8 cellular contexts compared by ENCODE assay signal in genomic region chr19:40465781-40466218, GRCh38. TPM values are rescaled to one million over a fixed set of nuclear protein-coding genes. Genes with fewer than 3 reads are reported as not detected.
DNase-seq lines count a peak whose midpoint lies in the region; ATAC-seq and TF ChIP-seq lines count a peak whose summit lies in the region.

No MANE protein-coding gene starts in this region.

- peaks cover 25% of the 10 kb centered on the region for H3K4me1 Mint-ChIP-seq in activated naive CD8-positive, alpha-beta T cell (ENCODE audit: low read depth)

- peak overlapping the region; percentile 97 for H3K27ac Mint-ChIP-seq in activated naive CD8-positive, alpha-beta T cell

- peak overlapping the region; percentile 36 for H3K27ac ChIP-seq in temporal lobe (ENCODE audit: low read depth, low read length)

- peak; percentile 98 for DNase-seq in GM06990 (ENCODE audit: extremely low read depth, insufficient read length)
- peak; percentile 96 for DNase-seq in NCI-H1105 (lab: John Stamatoyannopoulos, UW)
- DNase-seq in SKM-1 (lab: John Stamatoyannopoulos, UW; ENCODE audit: unreplicated experiment), result peak; percentile 97
- peak; percentile 86 for DNase-seq in glomerular endothelial cell (ENCODE audit: extremely low read depth, low read depth, low spot score)
- peak; percentile 99 for DNase-seq in omental fat pad (ENCODE audit: low spot score)

- ATAC-seq in HG02678 (IDR thresholded peaks at IDR 0.05; ENCODE audit: unreplicated experiment) (peak; percentile 86), omental fat pad (ENCODE audit: low FRiP score) (peak; percentile 97)

- peaks cover 5% of the 10 kb centered on the region for H3K27me3 Mint-ChIP-seq in activated naive CD8-positive, alpha-beta T cell

- no peaks in the 10 kb centered on the region; the same call in 1 of the 2 replicates for H3K27me3 ChIP-seq in GM06990 (replicated peaks; ENCODE audit: control insufficient read depth, insufficient read depth, low read length)

- no peaks in the 10 kb centered on the region for H3K9me3 Mint-ChIP-seq in activated naive CD8-positive, alpha-beta T cell (ENCODE audit: low read depth)

- no peaks in the 10 kb centered on the region for H3K36me3 ChIP-seq in GM06990 (ENCODE audit: control insufficient read depth, insufficient read depth, low read length)

- TF ChIP-seq CTCF in GM06990 (IDR thresholded peaks at IDR 0.05; ENCODE audit: insufficient read depth, low read length, poor library complexity, severe bottlenecking) (no peak), omental fat pad (IDR thresholded peaks at IDR 0.05) (no peak)

- peak overlapping the region; percentile 90 for H3K4me3 Mint-ChIP-seq in activated naive CD8-positive, alpha-beta T cell

- H3K36me3 Mint-ChIP-seq in activated naive CD8-positive, alpha-beta T cell, result no peaks in the 10 kb centered on the region

- H3K4me3 ChIP-seq in GM06990 (replicated peaks; ENCODE audit: low read depth, low read length), result peak overlapping the region; percentile 78

RNA-seq across cellular contexts. Expression of gene BLVRB, which starts 0.3 kb away (rescaled TPM):
- 70.8 and 92.6 TPM in 2 replicates for total RNA-seq in glomerular endothelial cell
- total RNA-seq in omental fat pad, result 100 to 1,000 TPM; 240 to 419 (median 329) TPM
- 17.5 TPM for total RNA-seq in temporal lobe

RNA-seq across cellular contexts. Expression of gene SPTBN4, which starts 1.0 kb away (rescaled TPM):
- total RNA-seq in glomerular endothelial cell (1.4 TPM in 1 of 2 replicates, not detected in the other), omental fat pad (1 to 10 TPM; 1.4 to 3.2 (median 3.0) TPM), temporal lobe (25.6 TPM)

RNA-seq across cellular contexts. Expression of gene SERTAD3, which starts 21.7 kb away (rescaled TPM):
- total RNA-seq in glomerular endothelial cell (15.8 and 18.8 TPM in 2 replicates), omental fat pad (10 to 100 TPM; 18.5 to 37.3 (median 23.7) TPM), temporal lobe (3.4 TPM)

RNA-seq across cellular contexts. Expression of gene SERTAD1, which starts 40.0 kb away (rescaled TPM):
- total RNA-seq in glomerular endothelial cell, result 13.2 and 17.3 TPM in 2 replicates
- 10 to 100 TPM; 18.9 to 80.9 (median 37.7) TPM for total RNA-seq in omental fat pad
- total RNA-seq in temporal lobe, result 0.98 TPM

RNA-seq across cellular contexts. Expression of gene PRX, which starts 52.6 kb away (rescaled TPM):
- 1.3 and 2.4 TPM in 2 replicates for total RNA-seq in glomerular endothelial cell
- total RNA-seq in omental fat pad, result 1 to 10 TPM; 2.2 to 6.1 (median 4.3) TPM
- 2.5 TPM for total RNA-seq in temporal lobe

Comparison
In these comparisons a context has a peak if more than half of its experiments do, and no peak if none do; other contexts are left out.
1. Peak in every context shown above with its lines: DNase-seq, ATAC-seq, H3K4me3 ChIP-seq and H3K27ac ChIP-seq.